16 cellular contexts compared by ENCODE assay signal in genomic region chr5:89016741-89017312, GRCh38.
DNase-seq lines count a peak whose midpoint lies in the region; ATAC-seq, FAIRE-seq and TF ChIP-seq lines count a peak whose summit lies in the region.
"Had no signal": no experiment of that assay in that cellular context is flagged by ENCODE, and none has a peak within 500 bp of the region (broad histone marks: within the 10 kb centered on the region; RNA-seq: fewer than 3 reads in every experiment).

No MANE protein-coding gene starts in this region.

- TF ChIP-seq POLR2A in HepG2 (IDR thresholded peaks at IDR 0.05; ENCODE audit: insufficient read depth in 1 of 2, low read depth in 2 of 2, low read length in 2 of 2) (no peak), right lobe of liver (IDR thresholded peaks at IDR 0.05) (no peak)

- no peak for TF ChIP-seq EP300 in HepG2 (IDR thresholded peaks at IDR 0.05; ENCODE audit: low read depth in 2 of 2, low read length in 2 of 2)
- no peak for TF ChIP-seq EP300 in HepG2 (CRISPR knock-in tag; IDR thresholded peaks at IDR 0.05; ENCODE audit: borderline replicate concordance)

- H4K5ac ChIP-seq in mesendoderm (ENCODE audit: low read length): no peak overlapping the region

- in situ Hi-C loops in HepG2 (cut with HindIII; ENCODE audit: extremely low pct_ligation_motif_present, low pct_unique_long_range_greater_than_20kb): no loop called here

- no peaks in the 10 kb centered on the region for H3K9me3 Mint-ChIP-seq in brain
- H3K9me3 Mint-ChIP-seq in activated naive CD4-positive, alpha-beta T cell treated with anti-CD3 and anti-CD28 coated beads, Interleukin-2, amount 10 ng/mL, durations not matched to agents 7 days and 5 days: no peaks in the 10 kb centered on the region

- H3K4me2 ChIP-seq in HepG2 (ENCODE audit: low read depth, low read length): no peak overlapping the region
- H3K4me2 ChIP-seq in mesendoderm (ENCODE audit: low read length): no peak overlapping the region
- H3K4me2 ChIP-seq: BLaER1 had no signal

- no peaks in the 10 kb centered on the region for H3K4me1 ChIP-seq in HepG2 (ENCODE audit: insufficient read depth, low read length)
- no peaks in the 10 kb centered on the region for H3K4me1 ChIP-seq in right lobe of liver
- H3K4me1 ChIP-seq in mesendoderm (ENCODE audit: control insufficient read depth, low read depth, low read length): no peaks in the 10 kb centered on the region
- H3K4me1 ChIP-seq: BLaER1, Caco-2 had no signal

- no peak overlapping the region for H2AK5ac ChIP-seq in mesendoderm (ENCODE audit: low read length)

- TF ChIP-seq CTCF in HepG2 (CRISPR knock-in tag; IDR thresholded peaks at IDR 0.05): no peak
- TF ChIP-seq CTCF in right lobe of liver (IDR thresholded peaks at IDR 0.05): no peak
- TF ChIP-seq CTCF in brain (conservative IDR thresholded peaks at IDR 0.05): no peak

- no peak overlapping the region for H3K9ac ChIP-seq in HepG2 (ENCODE audit: insufficient read depth, low read depth, low read length)
- H3K9ac ChIP-seq in mesendoderm (ENCODE audit: low read length): no peak overlapping the region
- H3K9ac ChIP-seq: BLaER1 had no signal

- H3K27me3 ChIP-seq in HepG2 (ENCODE audit: control insufficient read depth in 1 of 2, insufficient read depth in 2 of 2, low read length in 2 of 2) (no peaks in the 10 kb centered on the region), right lobe of liver (no peaks in the 10 kb centered on the region), mesendoderm (ENCODE audit: insufficient read depth, low read length, poor library complexity) (no peaks in the 10 kb centered on the region)
- H3K27me3 ChIP-seq: BLaER1 had no signal

- H3K27me3 Mint-ChIP-seq in brain: peaks cover 5% of the 10 kb centered on the region
- no peaks in the 10 kb centered on the region for H3K27me3 Mint-ChIP-seq in activated naive CD4-positive, alpha-beta T cell treated with anti-CD3 and anti-CD28 coated beads, Interleukin-2, amount 10 ng/mL, durations not matched to agents 7 days and 5 days
- H3K27me3 Mint-ChIP-seq: CD8-positive, alpha-beta memory T cell had no signal

- H2AFZ ChIP-seq in HepG2 (ENCODE audit: low read length): no peak overlapping the region

- H3K4me3 ChIP-seq in HepG2 (replicated peaks in 1 of 3; ENCODE audit: insufficient read depth in 1 of 3, low read depth in 2 of 3, low read length in 3 of 3) (no peak overlapping the region), right lobe of liver (no peak overlapping the region), mesendoderm (ENCODE audit: low read length) (no peak overlapping the region)
- H3K4me3 ChIP-seq: BLaER1 had no signal

- no peak overlapping the region for H3K56ac ChIP-seq in mesendoderm (ENCODE audit: low read length)

- H3K79me2 ChIP-seq in HepG2 (ENCODE audit: insufficient read depth, low read length) (no peaks in the 10 kb centered on the region), mesendoderm (ENCODE audit: control insufficient read depth, insufficient read depth, low read length) (no peaks in the 10 kb centered on the region)

- H3K23ac ChIP-seq in mesendoderm (ENCODE audit: low read length): no peak overlapping the region

- peaks cover 49% of the 10 kb centered on the region for H3K4me1 Mint-ChIP-seq in brain
- H3K4me1 Mint-ChIP-seq in activated naive CD4-positive, alpha-beta T cell treated with anti-CD3 and anti-CD28 coated beads, Interleukin-2, amount 10 ng/mL, durations not matched to agents 7 days and 5 days: no peaks in the 10 kb centered on the region
- H3K4me1 Mint-ChIP-seq: CD8-positive, alpha-beta memory T cell had no signal

- no peaks in the 10 kb centered on the region for H3K36me3 ChIP-seq in HepG2 (replicated peaks in 1 of 2; ENCODE audit: control insufficient read depth in 1 of 2, insufficient read depth in 2 of 2, low read length in 2 of 2)
- H3K36me3 ChIP-seq in right lobe of liver: no peaks in the 10 kb centered on the region
- no peaks in the 10 kb centered on the region for H3K36me3 ChIP-seq in mesendoderm (ENCODE audit: control insufficient read depth, insufficient read depth, low read length)
- H3K36me3 ChIP-seq: BLaER1 had no signal

- H3K18ac ChIP-seq in mesendoderm (ENCODE audit: low read length): no peak overlapping the region

- POLR2A ChIA-PET in HepG2 (lab: Yijun Ruan, JAX): no interaction called here

- H3K27ac Mint-ChIP-seq in brain: peak overlapping the region in 3 of 5 experiments; percentile 8 to 55 (median 24)
- H3K27ac Mint-ChIP-seq in activated naive CD4-positive, alpha-beta T cell treated with anti-CD3 and anti-CD28 coated beads, Interleukin-2, amount 10 ng/mL, durations not matched to agents 7 days and 5 days: no peak overlapping the region
- H3K27ac Mint-ChIP-seq: CD8-positive, alpha-beta memory T cell had no signal

- BruUV-seq in HepG2 (replicated peaks; lab: Mats Ljungman, UMichigan): no TSS peak

- H3K9me3 ChIP-seq in HepG2 (ENCODE audit: low read length) (no peaks in the 10 kb centered on the region), right lobe of liver (no peaks in the 10 kb centered on the region)
- H3K9me3 ChIP-seq: BLaER1, Caco-2 had no signal

- no peak overlapping the region for H2BK15ac ChIP-seq in mesendoderm (replicated peaks; ENCODE audit: low read depth)

- intact Hi-C loops in HepG2 (cut with micrococcal nuclease; ENCODE audit: unreplicated experiment) (no loop called here), right lobe of liver (cut with DNase I) (no loop called here)

- H2BK120ac ChIP-seq in mesendoderm (ENCODE audit: low read depth, low read length): no peak overlapping the region

- H4K20me1 ChIP-seq in HepG2 (ENCODE audit: insufficient read depth, low read length): no peaks in the 10 kb centered on the region
- H4K20me1 ChIP-seq: BLaER1 had no signal

- FAIRE-seq in HepG2 (lab: Jason Lieb, UNC): no peak
- FAIRE-seq: GM18507 had no signal

- H4K8ac ChIP-seq in mesendoderm (ENCODE audit: low read depth, low read length): no peak overlapping the region

- no peaks in the 10 kb centered on the region for H3K79me1 ChIP-seq in mesendoderm (ENCODE audit: low read length)

- TF ChIP-seq RAD21 in HepG2 (CRISPR knock-in tag; IDR thresholded peaks at IDR 0.05): no peak

- H3K4ac ChIP-seq in mesendoderm (ENCODE audit: low read depth, low read length): no peak overlapping the region

- CTCF ChIA-PET in HepG2 (lab: Yijun Ruan, JAX; ENCODE audit: low intra/inter-chr PET ratio, low total read pairs): no interaction called here
- CTCF ChIA-PET in activated naive CD4-positive, alpha-beta T cell treated with anti-CD3 and anti-CD28 coated beads, Interleukin-2, amount 10 ng/mL, durations not matched to agents 7 days and 5 days (lab: Charles Lee): interaction anchor here (1.2 kb wide), 1 partner anchor 125 kb away, joined by 3 read pairs; no protein-coding TSS in a partner anchor

- ATAC-seq in HepG2: no peak
- no peak for ATAC-seq in right lobe of liver
- ATAC-seq in GM18909 (IDR thresholded peaks at IDR 0.05; ENCODE audit: poor library complexity, unreplicated experiment): no peak
- ATAC-seq in HG03342 (IDR thresholded peaks at IDR 0.05; ENCODE audit: unreplicated experiment): no peak

- H3K27ac ChIP-seq in HepG2 (ENCODE audit: extremely low read length, insufficient read depth, low read length) (no peak overlapping the region), right lobe of liver (no peak overlapping the region), mesendoderm (ENCODE audit: low read depth, low read length) (no peak overlapping the region)
- H3K27ac ChIP-seq: 22Rv1, BLaER1 had no signal

- no peaks in the 10 kb centered on the region for H3K36me3 Mint-ChIP-seq in brain
- no peaks in the 10 kb centered on the region for H3K36me3 Mint-ChIP-seq in activated naive CD4-positive, alpha-beta T cell treated with anti-CD3 and anti-CD28 coated beads, Interleukin-2, amount 10 ng/mL, durations not matched to agents 7 days and 5 days
- H3K36me3 Mint-ChIP-seq: CD8-positive, alpha-beta memory T cell had no signal

- H3K4me3 Mint-ChIP-seq in brain: peak overlapping the region in 1 of 5 experiments; percentile 31
- H3K4me3 Mint-ChIP-seq in activated naive CD4-positive, alpha-beta T cell treated with anti-CD3 and anti-CD28 coated beads, Interleukin-2, amount 10 ng/mL, durations not matched to agents 7 days and 5 days: no peak overlapping the region
- H3K4me3 Mint-ChIP-seq: CD8-positive, alpha-beta memory T cell had no signal

- WGBS in HepG2 (ENCODE audit: low lambda C conversion rate): 19% methylated on average over 3 of the region's 3 CpGs
- WGBS in right lobe of liver (ENCODE audit: insufficient coverage, low coverage, low lambda C conversion rate, missing lambda C conversion rate): 76% methylated on average over 3 of the region's 3 CpGs
- 100% methylated on average over 1 of the region's 3 CpGs for WGBS in mesendoderm (ENCODE audit: extremely low coverage, insufficient coverage, low lambda C conversion rate)

- DNase-seq in HepG2 (ENCODE audit: low spot score) (no peak), right lobe of liver (no peak), mesendoderm (peak; percentile 3)
- DNase-seq in activated naive CD4-positive, alpha-beta T cell treated with anti-CD3 and anti-CD28 coated beads, Interleukin-2, amount 10 ng/mL, durations not matched to agents 7 days and 5 days: no peak
- no peak for DNase-seq in activated T-cell treated with anti-CD3 and anti-CD28 coated beads, Interleukin-2, amount 50 U/mL, for 48 hours
- DNase-seq: AML-193; Caco-2; CD8-positive, alpha-beta memory T cell; DMS53; GF-D8 had no signal

- H2BK5ac ChIP-seq in mesendoderm (ENCODE audit: low read length): no peak overlapping the region

TF ChIP-seq in HepG2, 621 proteins besides CTCF, POLR2A, EP300 and RAD21 (continues in another document):
- TF ChIP-seq MAZ (IDR thresholded peaks at IDR 0.05; ENCODE audit: borderline replicate concordance, low read depth, low read length) (no peak), MAZ (CRISPR knock-in tag; IDR thresholded peaks at IDR 0.05; ENCODE audit: low read depth) (no peak)
